Comparison of ENCODE assay signal across 20 cellular contexts in the genomic region with DNA sequence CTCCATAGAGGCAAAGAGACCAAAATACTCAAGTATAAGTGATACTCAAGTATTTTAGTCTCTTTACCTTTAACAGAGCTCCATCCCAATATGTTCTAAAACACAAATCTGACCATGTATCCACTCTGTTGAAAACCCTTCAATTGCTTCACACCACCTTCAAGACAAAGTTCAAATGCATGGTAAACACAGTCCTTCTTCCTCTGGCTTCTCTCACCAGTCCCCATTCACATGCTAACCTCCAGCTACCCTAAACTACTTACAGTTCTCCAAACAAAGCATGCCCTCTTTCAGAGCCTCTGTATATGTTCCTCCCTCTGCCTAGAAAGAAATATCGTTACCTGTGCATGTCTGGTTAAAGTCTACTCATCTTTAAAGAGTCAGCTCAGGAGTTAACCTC.
A peak's percentile ranks its signal among the peaks of the same experiment; 100 is the strongest.
DNase-seq lines count a peak whose midpoint lies in the region; ATAC-seq, FAIRE-seq and TF ChIP-seq lines count a peak whose summit lies in the region.
"Had no signal": no experiment of that assay in that cellular context is flagged by ENCODE, and none has a peak within 500 bp of the region (broad histone marks: within the 10 kb centered on the region; RNA-seq: fewer than 3 reads in every experiment).

No MANE protein-coding gene starts in this region.

- H3K27ac Mint-ChIP-seq in WTC11: 0 out of 2 replicates have a peak overlapping the region, but pooled peaks have one; percentile 17

- TF ChIP-seq CTCF in WTC11 (IDR thresholded peaks at IDR 0.05) (no peak), mucosa of descending colon (IDR thresholded peaks at IDR 0.05) (no peak)

- H3K27me3 Mint-ChIP-seq in WTC11 (ENCODE audit: low read depth): no peaks in the 10 kb centered on the region; the same call in 1 of the 2 replicates

- H3K36me3 Mint-ChIP-seq in WTC11: no peaks in the 10 kb centered on the region

- intact Hi-C loops in mucosa of descending colon (cut with DNase I, micrococcal nuclease): no loop called here

- FAIRE-seq in GM18507 (lab: Jason Lieb, UNC): peak; percentile 24
- FAIRE-seq: A549, GM12891 had no signal

- H3K4me1 ChIP-seq in mucosa of descending colon (ENCODE audit: low read depth): no peaks in the 10 kb centered on the region
- H3K4me1 ChIP-seq: A549, BLaER1 had no signal

- no peaks in the 10 kb centered on the region for H3K9me3 ChIP-seq in mucosa of descending colon
- H3K9me3 ChIP-seq: A549, BLaER1 had no signal

- ATAC-seq in WTC11 (peak; percentile 81), mucosa of descending colon (peak; percentile 30), HG03378 (IDR thresholded peaks at IDR 0.05; ENCODE audit: unreplicated experiment) (no peak), HG03354 (IDR thresholded peaks at IDR 0.05; ENCODE audit: poor library complexity, severe bottlenecking, unreplicated experiment) (no peak)
- ATAC-seq: A549 had no signal

- H3K4me1 Mint-ChIP-seq in WTC11: peaks cover 15% of the 10 kb centered on the region

- peaks cover 3% of the 10 kb centered on the region for H3K36me3 ChIP-seq in mucosa of descending colon (ENCODE audit: low read depth)

- no peaks in the 10 kb centered on the region for H3K9me3 Mint-ChIP-seq in WTC11
- H3K9me3 Mint-ChIP-seq: CD8-positive, alpha-beta memory T cell had no signal

- no peak overlapping the region for H3K4me3 ChIP-seq in mucosa of descending colon
- H3K4me3 ChIP-seq: A549, BLaER1 had no signal

- POLR2A ChIA-PET in WTC11 (lab: Charles Lee): interaction anchor here (0.5 to 1.1 kb wide), 3 partner anchors 11 to 696 kb away, joined by 3 to 18 read pairs (median 5); no protein-coding TSS in a partner anchor

- DNase-seq in GM18507 (ENCODE audit: extremely low spot score, insufficient read length, low read depth) (no peak), WTC11 (ENCODE audit: low spot score) (no peak), iPS-NIHi11 (ENCODE audit: low spot score) (peak; percentile 65), mucosa of descending colon (no peak), T-helper 1 cell (no peak)
- no peak for DNase-seq in effector CD4-positive, alpha-beta T cell
- DNase-seq: CD8-positive, alpha-beta memory T cell; DMS53; EL; NCI-H1694 treated with DMSO at 0.1 percent for 48 hours; NCI-H2107; NCI-H510A; NCI-H748 treated with DMSO at 0.1 percent for 48 hours; NK-92 treated with Interleukin-12 subunit alpha and Interleukin-12 subunit beta, amount 100 ng/mL, for 24 hours; Right ventricle myocardium superior had no signal

- no peak overlapping the region for H3K4me3 Mint-ChIP-seq in WTC11
- H3K4me3 Mint-ChIP-seq: CD8-positive, alpha-beta memory T cell had no signal

- CTCF ChIA-PET in WTC11 (lab: Charles Lee): interaction anchor here (0.6 to 2.6 kb wide), 4 partner anchors 56 to 566 kb away, joined by 3 to 10 read pairs (median 4); no protein-coding TSS in a partner anchor

TF ChIP-seq in WTC11, 78 proteins besides CTCF, POLR2A, EP300 and RAD21 (continues in another document):
- TF ChIP-seq, protein P1, sequence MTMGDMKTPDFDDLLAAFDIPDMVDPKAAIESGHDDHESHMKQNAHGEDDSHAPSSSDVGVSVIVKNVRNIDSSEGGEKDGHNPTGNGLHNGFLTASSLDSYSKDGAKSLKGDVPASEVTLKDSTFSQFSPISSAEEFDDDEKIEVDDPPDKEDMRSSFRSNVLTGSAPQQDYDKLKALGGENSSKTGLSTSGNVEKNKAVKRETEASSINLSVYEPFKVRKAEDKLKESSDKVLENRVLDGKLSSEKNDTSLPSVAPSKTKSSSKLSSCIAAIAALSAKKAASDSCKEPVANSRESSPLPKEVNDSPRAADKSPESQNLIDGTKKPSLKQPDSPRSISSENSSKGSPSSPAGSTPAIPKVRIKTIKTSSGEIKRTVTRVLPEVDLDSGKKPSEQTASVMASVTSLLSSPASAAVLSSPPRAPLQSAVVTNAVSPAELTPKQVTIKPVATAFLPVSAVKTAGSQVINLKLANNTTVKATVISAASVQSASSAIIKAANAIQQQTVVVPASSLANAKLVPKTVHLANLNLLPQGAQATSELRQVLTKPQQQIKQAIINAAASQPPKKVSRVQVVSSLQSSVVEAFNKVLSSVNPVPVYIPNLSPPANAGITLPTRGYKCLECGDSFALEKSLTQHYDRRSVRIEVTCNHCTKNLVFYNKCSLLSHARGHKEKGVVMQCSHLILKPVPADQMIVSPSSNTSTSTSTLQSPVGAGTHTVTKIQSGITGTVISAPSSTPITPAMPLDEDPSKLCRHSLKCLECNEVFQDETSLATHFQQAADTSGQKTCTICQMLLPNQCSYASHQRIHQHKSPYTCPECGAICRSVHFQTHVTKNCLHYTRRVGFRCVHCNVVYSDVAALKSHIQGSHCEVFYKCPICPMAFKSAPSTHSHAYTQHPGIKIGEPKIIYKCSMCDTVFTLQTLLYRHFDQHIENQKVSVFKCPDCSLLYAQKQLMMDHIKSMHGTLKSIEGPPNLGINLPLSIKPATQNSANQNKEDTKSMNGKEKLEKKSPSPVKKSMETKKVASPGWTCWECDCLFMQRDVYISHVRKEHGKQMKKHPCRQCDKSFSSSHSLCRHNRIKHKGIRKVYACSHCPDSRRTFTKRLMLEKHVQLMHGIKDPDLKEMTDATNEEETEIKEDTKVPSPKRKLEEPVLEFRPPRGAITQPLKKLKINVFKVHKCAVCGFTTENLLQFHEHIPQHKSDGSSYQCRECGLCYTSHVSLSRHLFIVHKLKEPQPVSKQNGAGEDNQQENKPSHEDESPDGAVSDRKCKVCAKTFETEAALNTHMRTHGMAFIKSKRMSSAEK (CRISPR knock-in tag; IDR thresholded peaks at IDR 0.05; ENCODE audit: borderline replicate concordance): no peak
- TF ChIP-seq NFE2L1 (CRISPR knock-in tag; IDR thresholded peaks at IDR 0.05): no peak
- TF ChIP-seq RORB (CRISPR knock-in tag; IDR thresholded peaks at IDR 0.05): no peak
- TF ChIP-seq PREB (CRISPR knock-in tag; IDR thresholded peaks at IDR 0.05; ENCODE audit: borderline replicate concordance): no peak
- TF ChIP-seq TCF7 (CRISPR knock-in tag; IDR thresholded peaks at IDR 0.05; ENCODE audit: low read depth): no peak
- no peak for TF ChIP-seq ZNF396 (CRISPR knock-in tag; IDR thresholded peaks at IDR 0.05; ENCODE audit: borderline replicate concordance)
- TF ChIP-seq, protein P2, sequence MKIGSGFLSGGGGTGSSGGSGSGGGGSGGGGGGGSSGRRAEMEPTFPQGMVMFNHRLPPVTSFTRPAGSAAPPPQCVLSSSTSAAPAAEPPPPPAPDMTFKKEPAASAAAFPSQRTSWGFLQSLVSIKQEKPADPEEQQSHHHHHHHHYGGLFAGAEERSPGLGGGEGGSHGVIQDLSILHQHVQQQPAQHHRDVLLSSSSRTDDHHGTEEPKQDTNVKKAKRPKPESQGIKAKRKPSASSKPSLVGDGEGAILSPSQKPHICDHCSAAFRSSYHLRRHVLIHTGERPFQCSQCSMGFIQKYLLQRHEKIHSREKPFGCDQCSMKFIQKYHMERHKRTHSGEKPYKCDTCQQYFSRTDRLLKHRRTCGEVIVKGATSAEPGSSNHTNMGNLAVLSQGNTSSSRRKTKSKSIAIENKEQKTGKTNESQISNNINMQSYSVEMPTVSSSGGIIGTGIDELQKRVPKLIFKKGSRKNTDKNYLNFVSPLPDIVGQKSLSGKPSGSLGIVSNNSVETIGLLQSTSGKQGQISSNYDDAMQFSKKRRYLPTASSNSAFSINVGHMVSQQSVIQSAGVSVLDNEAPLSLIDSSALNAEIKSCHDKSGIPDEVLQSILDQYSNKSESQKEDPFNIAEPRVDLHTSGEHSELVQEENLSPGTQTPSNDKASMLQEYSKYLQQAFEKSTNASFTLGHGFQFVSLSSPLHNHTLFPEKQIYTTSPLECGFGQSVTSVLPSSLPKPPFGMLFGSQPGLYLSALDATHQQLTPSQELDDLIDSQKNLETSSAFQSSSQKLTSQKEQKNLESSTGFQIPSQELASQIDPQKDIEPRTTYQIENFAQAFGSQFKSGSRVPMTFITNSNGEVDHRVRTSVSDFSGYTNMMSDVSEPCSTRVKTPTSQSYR (CRISPR knock-in tag; IDR thresholded peaks at IDR 0.05): no peak
- TF ChIP-seq ATF2 (CRISPR knock-in tag; IDR thresholded peaks at IDR 0.05; ENCODE audit: borderline replicate concordance, low read depth): no peak
- TF ChIP-seq GRHL2 (CRISPR knock-in tag; IDR thresholded peaks at IDR 0.05; ENCODE audit: insufficient replicate concordance, severe bottlenecking): no peak
- no peak for TF ChIP-seq ZNF416 (CRISPR knock-in tag; IDR thresholded peaks at IDR 0.05)
- TF ChIP-seq, protein P3, sequence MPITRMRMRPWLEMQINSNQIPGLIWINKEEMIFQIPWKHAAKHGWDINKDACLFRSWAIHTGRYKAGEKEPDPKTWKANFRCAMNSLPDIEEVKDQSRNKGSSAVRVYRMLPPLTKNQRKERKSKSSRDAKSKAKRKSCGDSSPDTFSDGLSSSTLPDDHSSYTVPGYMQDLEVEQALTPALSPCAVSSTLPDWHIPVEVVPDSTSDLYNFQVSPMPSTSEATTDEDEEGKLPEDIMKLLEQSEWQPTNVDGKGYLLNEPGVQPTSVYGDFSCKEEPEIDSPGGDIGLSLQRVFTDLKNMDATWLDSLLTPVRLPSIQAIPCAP (CRISPR knock-in tag; IDR thresholded peaks at IDR 0.05): no peak
- TF ChIP-seq ZNF423 (CRISPR knock-in tag; IDR thresholded peaks at IDR 0.05): no peak

Comparison
In these comparisons a context has a peak if more than half of its experiments do, and no peak if none do; other contexts are left out.
1. ATAC-seq: peak in WTC11 (single experiment) and mucosa of descending colon (single experiment); none in HG03378 (single experiment) and HG03354 (single experiment).